25 cellular contexts compared by ENCODE assay signal in the genomic region with DNA sequence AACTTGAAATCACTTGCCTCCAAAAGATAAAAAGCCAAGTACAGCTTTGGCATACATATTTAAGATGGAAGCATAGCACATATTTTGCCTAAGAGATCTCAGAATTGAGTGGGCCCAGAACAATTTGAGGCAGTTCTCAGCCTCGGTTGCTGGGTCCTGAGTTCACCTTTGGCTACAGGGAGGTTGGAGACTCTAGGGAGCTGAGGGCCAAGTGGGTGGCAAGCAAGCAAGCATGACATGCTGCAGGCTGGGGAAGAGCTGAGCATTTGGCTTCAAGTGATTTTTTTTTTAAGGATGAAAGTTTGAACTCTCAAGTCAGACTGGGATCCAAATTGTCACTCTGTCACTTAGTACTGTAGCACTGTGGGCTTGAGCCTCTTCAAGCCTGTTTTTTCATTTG.
"Had no signal": no experiment of that assay in that cellular context is flagged by ENCODE, and none has a peak within 500 bp of the region (broad histone marks: within the 10 kb centered on the region; RNA-seq: fewer than 3 reads in every experiment).

No MANE protein-coding gene starts in this region.

- H3K36me3 Mint-ChIP-seq: natural killer cell had no signal

- H3K27ac Mint-ChIP-seq: immature natural killer cell; mesothelial cell of epicardium; natural killer cell; progenitor cell of endocrine pancreas; stimulated activated memory B cell treated with anti-CD40 and anti-IgM and Interleukin-4, amounts not matched to agents 10 μg/mL and 1 μg/mL and 100 μg/mL, for 72 hours had no signal

- H3K27ac ChIP-seq: heart left ventricle, left ventricle myocardium inferior, ovary, sigmoid colon, spleen, transverse colon, uterus had no signal

- H3K36me3 ChIP-seq: left ventricle myocardium inferior, ovary, sigmoid colon, transverse colon, uterus had no signal

- H3K27me3 ChIP-seq: heart left ventricle, ovary, sigmoid colon, spleen, transverse colon, uterus had no signal

- ATAC-seq: heart left ventricle; natural killer cell; right cardiac atrium; stimulated activated memory B cell treated with anti-CD40 and anti-IgM and Interleukin-4, amounts not matched to agents 10 μg/mL and 1 μg/mL and 100 μg/mL, for 72 hours; stimulated activated naive CD8-positive, alpha-beta T cell treated with anti-CD3 and anti-CD28 coated beads, Interleukin-15, amount 100 ng/mL, for 72 hours had no signal

- H3K4me3 Mint-ChIP-seq: immature natural killer cell; mesothelial cell of epicardium; naive B cell; natural killer cell; stimulated activated memory B cell treated with anti-CD40 and anti-IgM and Interleukin-4, amounts not matched to agents 10 μg/mL and 1 μg/mL and 100 μg/mL, for 72 hours; stimulated activated naive CD8-positive, alpha-beta T cell treated with anti-CD3 and anti-CD28 coated beads, Interleukin-15, amount 100 ng/mL, for 72 hours had no signal

- H3K4me1 ChIP-seq: sigmoid colon, spleen, transverse colon, uterus had no signal

- H3K4me1 Mint-ChIP-seq: immature natural killer cell, mesothelial cell of epicardium had no signal

- H3K9me3 ChIP-seq: heart left ventricle, left ventricle myocardium inferior, ovary, sigmoid colon, spleen, transverse colon, uterus had no signal

- DNase-seq: heart left ventricle; hypothalamus; immature natural killer cell; kidney; left ventricle myocardium inferior; mesendoderm; naive B cell; natural killer cell; ovary; retina; right cardiac atrium; sigmoid colon; small intestine; spleen; stimulated activated CD4-positive, alpha-beta T cell treated with anti-CD3 and anti-CD28 coated beads, Interleukin-4, amount 100 ng/mL, for 24 hours; stimulated activated naive CD4-positive, alpha-beta T cell treated with Interleukin-2 at 50 U/mL for 16 hours; stimulated activated naive CD8-positive, alpha-beta T cell treated with anti-CD3 and anti-CD28 coated beads, Interleukin-15, amount 100 ng/mL, for 72 hours; substantia nigra; transverse colon; uterus had no signal

- H3K4me3 ChIP-seq: heart left ventricle, left ventricle myocardium inferior, lung, ovary, sigmoid colon, spleen, transverse colon, uterus had no signal

- H3K9me3 Mint-ChIP-seq: immature natural killer cell; mesothelial cell of epicardium; natural killer cell; stimulated activated memory B cell treated with anti-CD40 and anti-IgM and Interleukin-4, amounts not matched to agents 10 μg/mL and 1 μg/mL and 100 μg/mL, for 72 hours had no signal

- H3K27me3 Mint-ChIP-seq: naive B cell; progenitor cell of endocrine pancreas; stimulated activated memory B cell treated with anti-CD40 and anti-IgM and Interleukin-4, amounts not matched to agents 10 μg/mL and 1 μg/mL and 100 μg/mL, for 72 hours; stimulated activated naive CD8-positive, alpha-beta T cell treated with anti-CD3 and anti-CD28 coated beads, Interleukin-15, amount 100 ng/mL, for 72 hours had no signal

- FAIRE-seq: islet of Langerhans, kidney, small intestine had no signal
